In genomic region chr20:56400001-56400640, GRCh38 we compare ENCODE assay signal across 8 cellular contexts. TPM values are rescaled to one million over a fixed set of nuclear protein-coding genes. Genes with fewer than 3 reads are reported as not detected.
DNase-seq lines count a peak whose midpoint lies in the region; ATAC-seq and TF ChIP-seq lines count a peak whose summit lies in the region.

No MANE protein-coding gene starts in this region.

- no peaks in the 10 kb centered on the region for H3K9me3 Mint-ChIP-seq in T-helper 2 cell treated with Interferon-gamma antibody and Interleukin-4, amounts not matched to agents 5 μg/mL and 100 μg/mL, for 36 hours

- no peak overlapping the region for H3K27ac ChIP-seq in mammary epithelial cell (ENCODE audit: insufficient read depth, low read depth, low read length)
- H3K27ac ChIP-seq in left lung: peak overlapping the region in 1 of 2 donors; percentile 33

- H3K36me3 ChIP-seq in mammary epithelial cell (ENCODE audit: insufficient read depth, low read length) (peaks cover 55% of the 10 kb centered on the region), left lung (peaks cover 0 to 97% of the 10 kb centered on the region in 2 donors)

- H3K27me3 ChIP-seq in mammary epithelial cell (ENCODE audit: insufficient read depth, low read length) (no peaks in the 10 kb centered on the region), left lung (no peaks in the 10 kb centered on the region)

- H3K4me3 Mint-ChIP-seq in T-helper 2 cell treated with Interferon-gamma antibody and Interleukin-4, amounts not matched to agents 5 μg/mL and 100 μg/mL, for 36 hours: no peak overlapping the region

- peak; percentile 66 for ATAC-seq in GM21723 (IDR thresholded peaks at IDR 0.05; ENCODE audit: unreplicated experiment)
- ATAC-seq in left lung: peak; percentile 82
- ATAC-seq in HG02970 (IDR thresholded peaks at IDR 0.05; ENCODE audit: low FRiP score, unreplicated experiment): no peak

- TF ChIP-seq CTCF in mammary epithelial cell (conservative IDR thresholded peaks at IDR 0.05 in 1 of 2, IDR thresholded peaks at IDR 0.05 in 1 of 2; ENCODE audit: extremely low read depth in 1 of 2, insufficient read depth in 1 of 2, low read depth in 1 of 2, low read length in 2 of 2) (peak; percentile 82 to 88), left lung (IDR thresholded peaks at IDR 0.05) (peak; percentile 73 to 80)

- no peak overlapping the region for H3K4me2 ChIP-seq in mammary epithelial cell (ENCODE audit: insufficient read depth, low read depth, low read length)

- H3K9ac ChIP-seq in mammary epithelial cell (ENCODE audit: insufficient read depth, low read length): no peak overlapping the region

- in situ Hi-C loops in mammary epithelial cell (cut with MboI; ENCODE audit: low sequenced_read_pairs in 2 of 2): no loop called here

- intact Hi-C loops in mammary epithelial cell (cut with micrococcal nuclease) (loop anchor here (1.0 to 10.0 kb wide), 4 partner anchors 69 to 645 kb away; partner anchors contain the start of gene RTF2), left lung (cut with DNase I) (loop anchor here in 1 of 2 donors (10.0 kb wide), 1 partner anchor 75 kb away; no protein-coding TSS in a partner anchor)

- H3K4me3 ChIP-seq in mammary epithelial cell (replicated peaks in 1 of 3; ENCODE audit: insufficient read depth in 1 of 3, low read depth in 2 of 3, low read length in 3 of 3) (no peak overlapping the region), left lung (no peak overlapping the region)

- no peaks in the 10 kb centered on the region for H4K20me1 ChIP-seq in mammary epithelial cell (ENCODE audit: insufficient read depth, low read length)

- no peaks in the 10 kb centered on the region for H3K27me3 Mint-ChIP-seq in T-helper 2 cell treated with Interferon-gamma antibody and Interleukin-4, amounts not matched to agents 5 μg/mL and 100 μg/mL, for 36 hours (ENCODE audit: low read depth)

- dilution Hi-C loops in mammary epithelial cell (cut with HindIII; ENCODE audit: low sequenced_read_pairs): no loop called here

- H3K4me1 Mint-ChIP-seq in T-helper 2 cell treated with Interferon-gamma antibody and Interleukin-4, amounts not matched to agents 5 μg/mL and 100 μg/mL, for 36 hours (ENCODE audit: low read depth): peaks cover 10% of the 10 kb centered on the region

- peak overlapping the region; percentile 62 for H3K27ac Mint-ChIP-seq in T-helper 2 cell treated with Interferon-gamma antibody and Interleukin-4, amounts not matched to agents 5 μg/mL and 100 μg/mL, for 36 hours

- H3K4me1 ChIP-seq in mammary epithelial cell (ENCODE audit: insufficient read depth, low read length) (no peaks in the 10 kb centered on the region), left lung (peaks cover 0 to 13% of the 10 kb centered on the region in 2 donors)

- peaks cover 42% of the 10 kb centered on the region for H3K79me2 ChIP-seq in mammary epithelial cell (ENCODE audit: insufficient read depth, low read length)

- H3K9me3 ChIP-seq in mammary epithelial cell (replicated peaks; ENCODE audit: insufficient read depth, low read length) (no peaks in the 10 kb centered on the region), left lung (no peaks in the 10 kb centered on the region)

- CTCF ChIA-PET in mammary epithelial cell (lab: Charles Lee; ENCODE audit: low non-redundant PET): no interaction called here

- BruUV-seq in mammary epithelial cell (replicated peaks; lab: Mats Ljungman, UMichigan): no TSS peak

- peak; percentile 71 for DNase-seq in DMS53 (lab: John Stamatoyannopoulos, UW)
- DNase-seq in NCI-H1417 treated with DMSO at 0.1 percent for 48 hours (lab: John Stamatoyannopoulos, UW): peak; percentile 2
- DNase-seq in T-helper 2 cell treated with Interferon-gamma antibody and Interleukin-4, amounts not matched to agents 5 μg/mL and 100 μg/mL, for 36 hours (ENCODE audit: low spot score): peak; percentile 39
- peak; percentile 34 for DNase-seq in mammary epithelial cell
- DNase-seq in left lung: no peak
- peak; percentile 14 to 49 for DNase-seq in stimulated activated CD8-positive, alpha-beta memory T cell treated with anti-CD3 and anti-CD28 coated beads, Interleukin-4, amount 100 ng/mL, for 4 hours (ENCODE audit: low read depth in 2 of 2, low spot score in 1 of 2)

- H2AFZ ChIP-seq in mammary epithelial cell (ENCODE audit: low read depth, low read length): no peak overlapping the region

- H3K36me3 Mint-ChIP-seq in T-helper 2 cell treated with Interferon-gamma antibody and Interleukin-4, amounts not matched to agents 5 μg/mL and 100 μg/mL, for 36 hours (ENCODE audit: low read depth): peaks cover 75% of the 10 kb centered on the region

RNA-seq across cellular contexts. Expression of gene CSTF1, which starts 7.7 kb away (rescaled TPM):
- total RNA-seq in mammary epithelial cell: 10 to 100 TPM; 33.4 to 35.0 TPM
- polyA plus RNA-seq in mammary epithelial cell: 47.6 TPM
- 170 TPM for polyA minus RNA-seq in mammary epithelial cell
- total RNA-seq in left lung: 10 to 100 TPM; 30.0 to 34.3 TPM

RNA-seq across cellular contexts. Expression of gene AURKA, which starts 8.1 kb away (rescaled TPM):
- 10 to 100 TPM in 1 of 2 donors, 1 to 10 TPM in 1; 6.0 to 44.3 TPM for total RNA-seq in mammary epithelial cell
- polyA plus RNA-seq in mammary epithelial cell: 59.3 TPM
- 44.4 TPM for polyA minus RNA-seq in mammary epithelial cell
- 10 to 100 TPM in 1 of 2 donors, 1 to 10 TPM in 1; 3.7 to 22.3 TPM for total RNA-seq in left lung

RNA-seq across cellular contexts. Expression of gene CASS4, which starts 11.9 kb away (rescaled TPM):
- total RNA-seq in mammary epithelial cell: under 1 TPM in 1 of 2 donors, not detected in 1; under 0.01 TPM
- not detected for polyA plus RNA-seq in mammary epithelial cell
- not detected for polyA minus RNA-seq in mammary epithelial cell
- total RNA-seq in left lung: 10 to 100 TPM; 14.4 to 28.1 TPM

RNA-seq across cellular contexts. Expression of gene FAM210B, which starts 41.3 kb away (rescaled TPM):
- total RNA-seq in mammary epithelial cell: 100 to 1,000 TPM in 1 of 2 donors, 10 to 100 TPM in 1; 51.6 to 125 TPM
- polyA plus RNA-seq in mammary epithelial cell: 35.3 TPM
- 8.9 TPM for polyA minus RNA-seq in mammary epithelial cell
- total RNA-seq in left lung: 10 to 100 TPM; 32.0 to 65.1 TPM

Comparison
In these comparisons a context has a peak if more than half of its experiments do, and no peak if none do; other contexts are left out.
1. DNase-seq: peak in DMS53 (single experiment), NCI-H1417 treated with DMSO at 0.1 percent for 48 hours (single experiment), T-helper 2 cell treated with Interferon-gamma antibody and Interleukin-4, amounts not matched to agents 5 μg/mL and 100 μg/mL, for 36 hours (single experiment), mammary epithelial cell (single experiment) and stimulated activated CD8-positive, alpha-beta memory T cell treated with anti-CD3 and anti-CD28 coated beads, Interleukin-4, amount 100 ng/mL, for 4 hours (2 of 2); none in left lung (0 of 2).
2. RNA of gene CASS4, which starts 11.9 kb away (total RNA-seq): 14.4 to 28.1 TPM in left lung; under 0.01 TPM in mammary epithelial cell; every median in the first group is over 10 times any median in the second.